ENCODE assay signal across 12 cellular contexts in genomic region chr1:171257207-171258052, GRCh38. TPM values are rescaled to one million over a fixed set of nuclear protein-coding genes. Genes with fewer than 3 reads are reported as not detected.
DNase-seq lines count a peak whose midpoint lies in the region; ATAC-seq, FAIRE-seq and TF ChIP-seq lines count a peak whose summit lies in the region.
"Had no signal": no experiment of that assay in that cellular context is flagged by ENCODE, and none has a peak within 500 bp of the region (broad histone marks: within the 10 kb centered on the region; RNA-seq: fewer than 3 reads in every experiment).

No MANE protein-coding gene starts in this region.

- H3K9ac ChIP-seq in kidney (ENCODE audit: low read length in 2 of 2) = peak overlapping the region in 1 of 2 donors; percentile 4

- H3K9me3 ChIP-seq in breast epithelium = no peaks in the 10 kb centered on the region
- H3K9me3 ChIP-seq in kidney (ENCODE audit: control insufficient read depth in 1 of 2, low read length in 2 of 2) = no peaks in the 10 kb centered on the region
- no peaks in the 10 kb centered on the region for H3K9me3 ChIP-seq in uterus
- H3K9me3 ChIP-seq: upper lobe of left lung had no signal

- ATAC-seq in HG02610 (IDR thresholded peaks at IDR 0.05; ENCODE audit: unreplicated experiment) (no peak), HG03045 (IDR thresholded peaks at IDR 0.05; ENCODE audit: unreplicated experiment) (no peak)
- ATAC-seq: naive thymus-derived CD8-positive, alpha-beta T cell had no signal

- H3K4me3 ChIP-seq in breast epithelium = peak overlapping the region in 2 of 3 donors; percentile 32 to 38
- peak overlapping the region; percentile 19 to 37 for H3K4me3 ChIP-seq in kidney (ENCODE audit: low read length in 2 of 2)
- no peak overlapping the region for H3K4me3 ChIP-seq in uterus
- H3K4me3 ChIP-seq: upper lobe of left lung had no signal

- TF ChIP-seq POLR2A in breast epithelium (IDR thresholded peaks at IDR 0.05) = no peak
- no peak for TF ChIP-seq POLR2A in uterus (IDR thresholded peaks at IDR 0.05)

- H3K36me3 ChIP-seq in breast epithelium (no peaks in the 10 kb centered on the region), kidney (ENCODE audit: control insufficient read depth in 1 of 2, insufficient read depth in 2 of 2, low read length in 2 of 2) (no peaks in the 10 kb centered on the region), uterus (no peaks in the 10 kb centered on the region)
- H3K36me3 ChIP-seq: upper lobe of left lung had no signal

- H3K27me3 ChIP-seq in breast epithelium (no peaks in the 10 kb centered on the region), uterus (no peaks in the 10 kb centered on the region)
- H3K27me3 ChIP-seq: upper lobe of left lung had no signal

- intact Hi-C loops in breast epithelium (cut with DNase I; ENCODE audit: low total_unique reads) (no loop called here), kidney (cut with DNase I) (no loop called here), uterus (cut with DNase I; ENCODE audit: low total_unique reads) (no loop called here)

- DNase-seq in NCI-H345 treated with DMSO at 0.1 percent for 48 hours (lab: John Stamatoyannopoulos, UW; ENCODE audit: unreplicated experiment) (peak; percentile 4), NCI-H345 (lab: John Stamatoyannopoulos, UW) (no peak), breast epithelium (ENCODE audit: low spot score in 2 of 2) (peak; percentile 60 to 83), kidney (peak; percentile 69), uterus (peak; percentile 46 to 53), T-helper 2 cell (no peak)
- DNase-seq: hippocampal formation; MV-4-11; naive thymus-derived CD8-positive, alpha-beta T cell had no signal

- TF ChIP-seq CTCF in breast epithelium (IDR thresholded peaks at IDR 0.05) (no peak), kidney (IDR thresholded peaks at IDR 0.05; ENCODE audit: borderline replicate concordance, extremely low read depth, insufficient read depth) (no peak), uterus (IDR thresholded peaks at IDR 0.05) (no peak)

- H3K27ac ChIP-seq in breast epithelium = peak overlapping the region; percentile 19 to 92
- H3K27ac ChIP-seq in kidney (ENCODE audit: low read depth in 2 of 2, low read length in 2 of 2) = peak overlapping the region; percentile 76
- H3K27ac ChIP-seq in uterus = peak overlapping the region; percentile 57 to 68
- H3K27ac ChIP-seq: upper lobe of left lung had no signal

- no peak for FAIRE-seq in kidney (lab: Jason Lieb, UNC)

- H3K4me1 ChIP-seq in breast epithelium (no peaks in the 10 kb centered on the region), kidney (ENCODE audit: control insufficient read depth in 1 of 2, insufficient read depth in 1 of 2, low read depth in 1 of 2, low read length in 2 of 2) (peaks cover 7 to 12% of the 10 kb centered on the region in 2 donors), uterus (no peaks in the 10 kb centered on the region)
- H3K4me1 ChIP-seq: upper lobe of left lung had no signal

RNA-seq across cellular contexts. Expression of gene FMO1, which starts 9.1 kb away (rescaled TPM):
- total RNA-seq in breast epithelium = 1 to 10 TPM; 4.3 to 9.4 (median 7.0) TPM
- total RNA-seq in kidney = 16.5 TPM
- polyA plus RNA-seq in kidney (ENCODE audit: insufficient read depth, low read depth, low replicate concordance) = 116 TPM
- 10 to 100 TPM in 1 of 4 donors, 1 to 10 TPM in 2, under 1 TPM in 1; 0.77 to 14.1 (median 2.7) TPM for total RNA-seq in uterus
- total RNA-seq: naive thymus-derived CD8-positive, alpha-beta T cell had no signal
- polyA plus RNA-seq: naive thymus-derived CD8-positive, alpha-beta T cell had no signal

RNA-seq across cellular contexts. Expression of gene FMO4, which starts 56.6 kb away (rescaled TPM):
- total RNA-seq in breast epithelium (10 to 100 TPM in 2 of 3 donors, 1 to 10 TPM in 1; 7.7 to 27.7 (median 20.3) TPM), kidney (10.6 TPM), uterus (10 to 100 TPM in 1 of 4 donors, 1 to 10 TPM in 2, not detected in 1; 1.8 to 10.7 (median 4.0) TPM)
- polyA plus RNA-seq in kidney (ENCODE audit: insufficient read depth, low read depth, low replicate concordance) = 25.8 TPM

Comparison
In these comparisons a context has a peak if more than half of its experiments do, and no peak if none do; other contexts are left out.
1. DNase-seq: peak in NCI-H345 treated with DMSO at 0.1 percent for 48 hours (single experiment), breast epithelium (2 of 2), kidney (single experiment) and uterus (2 of 2); none in NCI-H345 (single experiment) and T-helper 2 cell (0 of 5).
2. H3K4me3 ChIP-seq: peak in breast epithelium (2 of 3) and kidney (2 of 2); none in uterus (0 of 2).
3. Peak in every context shown above with its lines, with median percentiles within 50 percentile points of each other: H3K27ac ChIP-seq.